In the genomic region with DNA sequence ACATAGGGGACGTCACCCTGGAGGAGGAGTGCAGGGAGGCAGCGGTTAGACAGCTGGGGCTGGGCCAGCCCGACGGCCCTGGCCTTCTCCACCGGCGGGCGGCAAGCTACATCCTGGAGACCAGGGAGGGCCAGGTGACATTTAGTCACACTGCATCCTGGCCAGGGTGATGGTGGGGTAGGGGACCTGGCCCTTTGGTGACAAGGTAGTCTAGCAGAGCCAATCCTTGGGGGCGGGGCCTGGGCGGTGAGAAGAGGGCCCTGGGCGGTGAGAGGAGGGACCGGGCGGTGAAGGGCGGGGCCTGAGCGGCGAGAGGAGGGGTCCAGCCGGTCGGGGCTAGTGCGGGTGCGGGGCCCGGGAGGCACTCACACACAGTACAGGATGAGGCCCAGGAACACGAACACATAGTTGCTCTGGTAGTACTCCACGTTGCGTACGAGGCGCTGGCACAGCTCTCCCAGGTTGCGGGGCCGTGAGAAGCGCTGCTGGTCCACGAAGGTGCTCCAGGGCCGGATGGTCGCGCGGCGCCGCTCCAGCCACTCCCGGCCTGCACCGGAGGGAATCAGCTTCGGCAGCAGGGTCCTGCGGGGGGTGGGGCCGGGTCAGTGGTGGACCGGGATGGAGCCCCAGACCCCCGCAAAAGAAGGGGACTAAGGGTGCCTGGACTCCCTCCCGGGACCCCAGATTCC, we compare ENCODE assay signal across 8 cellular contexts. TPM values are rescaled to one million over a fixed set of nuclear protein-coding genes. Genes with fewer than 3 reads are reported as not detected.
A peak's percentile ranks its signal among the peaks of the same experiment; 100 is the strongest.
DNase-seq lines count a peak whose midpoint lies in the region; ATAC-seq, FAIRE-seq and TF ChIP-seq lines count a peak whose summit lies in the region.

No MANE protein-coding gene starts in this region.

- peak overlapping the region; percentile 93 for H2AFZ ChIP-seq in IMR-90 (replicated peaks; ENCODE audit: low read length, poor library complexity)
- peak overlapping the region; percentile 27 for H2AFZ ChIP-seq in neural cell (ENCODE audit: low read depth, low read length)

- CTCF ChIA-PET in IMR-90 (lab: Yijun Ruan, JAX) = interaction anchor here (0.9 to 2.0 kb wide), 2 partner anchors 11 to 76 kb away, joined by 4 to 5 read pairs; no protein-coding TSS in a partner anchor

- DNase-seq in AG09319 (ENCODE audit: extremely low read depth, low read depth) (peak; percentile 29), GM19239 (ENCODE audit: insufficient read length, low spot score) (peak; percentile 64), IMR-90 (peak; percentile 62), RKO (ENCODE audit: low spot score) (peak; percentile 61), fibroblast of pulmonary artery (ENCODE audit: low read depth) (peak; percentile 62)
- DNase-seq in activated effector memory CD4-positive, alpha-beta T cell treated with Interleukin-2 at 50 U/mL for 16 hours = peak; percentile 74
- DNase-seq in stimulated activated naive CD8-positive, alpha-beta T cell treated with anti-CD3 and anti-CD28 coated beads, Interleukin-15, amount 100 ng/mL, for 72 hours = peak; percentile 75 to 79

- peak overlapping the region; percentile 97 for H2AK9ac ChIP-seq in IMR-90 (replicated peaks; ENCODE audit: low read depth, low read length, poor library complexity)

- H3K4me3 Mint-ChIP-seq in stimulated activated naive CD8-positive, alpha-beta T cell treated with anti-CD3 and anti-CD28 coated beads, Interleukin-15, amount 100 ng/mL, for 72 hours = peak overlapping the region; percentile 96 to 97

- POLR2A ChIA-PET in IMR-90 (lab: Charles Lee; ENCODE audit: unreplicated experiment) = no interaction called here

- peak overlapping the region; percentile 98 for H2AK5ac ChIP-seq in IMR-90 (ENCODE audit: low read depth, low read length)

- BruUV-seq in IMR-90 (replicated peaks; lab: Mats Ljungman, UMichigan) = TSS peak; percentile 69

- no peak overlapping the region for H2BK15ac ChIP-seq in IMR-90 (ENCODE audit: low read depth, low read length)

- H3K4ac ChIP-seq in IMR-90 (ENCODE audit: low read depth, low read length) = peak overlapping the region; percentile 91

- peak overlapping the region; percentile 98 for H3K14ac ChIP-seq in IMR-90 (replicated peaks; ENCODE audit: low read depth, low read length)

- H3K27me3 Mint-ChIP-seq in stimulated activated naive CD8-positive, alpha-beta T cell treated with anti-CD3 and anti-CD28 coated beads, Interleukin-15, amount 100 ng/mL, for 72 hours = no peaks in the 10 kb centered on the region

- H4K20me1 ChIP-seq in IMR-90 (ENCODE audit: insufficient read depth, low read length) (peaks cover 21% of the 10 kb centered on the region), neural cell (ENCODE audit: insufficient read depth) (no peaks in the 10 kb centered on the region)

- 1% methylated on average over 26 of the region's 43 CpGs; no CpG with 5 or more reads in 1 of the 2 experiments for WGBS in IMR-90 (ENCODE audit: extremely low coverage in 2 of 2, insufficient read length in 1 of 2), 2 experiments

- no peaks in the 10 kb centered on the region for H3K79me2 ChIP-seq in neural cell (replicated peaks; ENCODE audit: insufficient read depth, low read length)

- H3K4me2 ChIP-seq in IMR-90 (ENCODE audit: low read depth, low read length) = peak overlapping the region; percentile 86
- H3K4me2 ChIP-seq in neural cell (ENCODE audit: low read length) = peak overlapping the region; percentile 72

- peak overlapping the region; percentile 29 for H3K18ac ChIP-seq in IMR-90 (ENCODE audit: low read depth, low read length)

- in situ Hi-C loops in IMR-90 (cut with MboI; ENCODE audit: low sequenced_read_pairs) = no loop called here

- peaks cover 40% of the 10 kb centered on the region for H3K4me1 Mint-ChIP-seq in stimulated activated naive CD8-positive, alpha-beta T cell treated with anti-CD3 and anti-CD28 coated beads, Interleukin-15, amount 100 ng/mL, for 72 hours

- no peak overlapping the region for H2BK20ac ChIP-seq in IMR-90 (ENCODE audit: low read depth, low read length)

- peak overlapping the region; percentile 99 for H3K23ac ChIP-seq in IMR-90 (ENCODE audit: low read depth, low read length)

- H3K9me3 Mint-ChIP-seq in stimulated activated naive CD8-positive, alpha-beta T cell treated with anti-CD3 and anti-CD28 coated beads, Interleukin-15, amount 100 ng/mL, for 72 hours = no peaks in the 10 kb centered on the region

- H4K91ac ChIP-seq in IMR-90 (ENCODE audit: insufficient read depth, low read depth, low read length) = peak overlapping the region; percentile 97

- peaks cover 7 to 26% of the 10 kb centered on the region in 2 experiments for H3K79me1 ChIP-seq in IMR-90 (ENCODE audit: low read depth in 1 of 2, low read length in 2 of 2)

- H3K27ac Mint-ChIP-seq in stimulated activated naive CD8-positive, alpha-beta T cell treated with anti-CD3 and anti-CD28 coated beads, Interleukin-15, amount 100 ng/mL, for 72 hours = peak overlapping the region in 1 of 2 donors; percentile 93

- TF ChIP-seq EP300 in neural cell (conservative IDR thresholded peaks at IDR 0.05; ENCODE audit: poor library complexity, severe bottlenecking) = no peak

- peaks cover 7% of the 10 kb centered on the region; the same call in 1 of the 2 replicates for H3K9me1 ChIP-seq in IMR-90 (ENCODE audit: insufficient read depth, low read length)

- H3K56ac ChIP-seq in IMR-90 (ENCODE audit: extremely low read depth, insufficient read depth, low read length) = peak overlapping the region; percentile 66; the same call in 1 of the 2 replicates

- intact Hi-C loops in IMR-90 (cut with micrococcal nuclease) = loop anchor here (5.0 to 10.0 kb wide), 2 partner anchors 74 to 164 kb away; partner anchors contain the start of gene CEACAM3

- peak; percentile 83 for ATAC-seq in IMR-90 (ENCODE audit: low read depth)
- peak; percentile 69 for ATAC-seq in stimulated activated naive CD8-positive, alpha-beta T cell treated with anti-CD3 and anti-CD28 coated beads, Interleukin-15, amount 100 ng/mL, for 72 hours

- H3K4me1 ChIP-seq in IMR-90 (ENCODE audit: control insufficient read depth, insufficient read depth, low read length) = peaks cover 6% of the 10 kb centered on the region

- H3K4me3 ChIP-seq in IMR-90 (ENCODE audit: insufficient read depth, low read depth, low read length) (peak overlapping the region; percentile 88), fibroblast of pulmonary artery (replicated peaks; ENCODE audit: low read depth, low read length) (peak overlapping the region; percentile 93), neural cell (ENCODE audit: low read length) (peak overlapping the region; percentile 98)

- no peak for FAIRE-seq in GM19239 (lab: Jason Lieb, UNC)

- H4K8ac ChIP-seq in IMR-90 (ENCODE audit: low read depth in 2 of 2, low read length in 2 of 2) = peak overlapping the region; percentile 61 to 86

- no peak for TF ChIP-seq RAD21 in IMR-90 (IDR thresholded peaks at IDR 0.05; ENCODE audit: low read length)
- TF ChIP-seq RAD21 in neural cell (conservative IDR thresholded peaks at IDR 0.05) = no peak

- H3K36me3 ChIP-seq in IMR-90 (ENCODE audit: control insufficient read depth, insufficient read depth, low read length) (peaks cover 10% of the 10 kb centered on the region; the same call in 1 of the 2 replicates), neural cell (ENCODE audit: insufficient read depth, low read length) (no peaks in the 10 kb centered on the region)

- H3K9me2 ChIP-seq in neural cell (ENCODE audit: insufficient read depth, low read length) = no peaks in the 10 kb centered on the region

- peak overlapping the region; percentile 61 for H4K5ac ChIP-seq in IMR-90 (ENCODE audit: low read depth, low read length)

- dilution Hi-C loops in IMR-90 (cut with HindIII; ENCODE audit: low sequenced_read_pairs, unreplicated experiment) = no loop called here

- H2BK5ac ChIP-seq in IMR-90 (ENCODE audit: low read depth, low read length, poor library complexity, severe bottlenecking) = peak overlapping the region; percentile 78

- H3F3A ChIP-seq in neural cell (ENCODE audit: insufficient read depth, low read length, poor library complexity, severe bottlenecking) = no peaks in the 10 kb centered on the region

- H3K27ac ChIP-seq in IMR-90 (ENCODE audit: insufficient read depth, low read length) = peak overlapping the region; percentile 79
- H3K27ac ChIP-seq in neural cell (ENCODE audit: low read length) = peak overlapping the region; percentile 77

- peak overlapping the region; percentile 53; the same call in 1 of the 2 replicates for H2BK120ac ChIP-seq in IMR-90 (ENCODE audit: low read depth, low read length)

- TF ChIP-seq CTCF in AG09319 (IDR thresholded peaks at IDR 0.05; ENCODE audit: low read depth, low read length) (no peak), IMR-90 (conservative IDR thresholded peaks at IDR 0.05; ENCODE audit: low read depth, low read length) (no peak), fibroblast of pulmonary artery (IDR thresholded peaks at IDR 0.05; ENCODE audit: low read length, missing control alignments) (no peak), neural cell (IDR thresholded peaks at IDR 0.05; ENCODE audit: poor library complexity, severe bottlenecking) (no peak)

- TF ChIP-seq POLR2A in IMR-90 (IDR thresholded peaks at IDR 0.05; ENCODE audit: low read depth, low read length) = peak; percentile 89

- H3K9me3 ChIP-seq in IMR-90 (ENCODE audit: control insufficient read depth, insufficient read depth, low read length) (no peaks in the 10 kb centered on the region), neural cell (ENCODE audit: low read length) (no peaks in the 10 kb centered on the region)

- H3K9ac ChIP-seq in IMR-90 (ENCODE audit: low read depth, low read length) (peak overlapping the region; percentile 91), neural cell (ENCODE audit: low read length) (peak overlapping the region; percentile 89)

- no peaks in the 10 kb centered on the region for H3K27me3 ChIP-seq in IMR-90 (ENCODE audit: control insufficient read depth, insufficient read depth, low read length)
- H3K27me3 ChIP-seq in neural cell (ENCODE audit: insufficient read depth, low read depth, low read length) = no peaks in the 10 kb centered on the region

RNA-seq across cellular contexts. Expression of gene RABAC1, which starts 0.6 kb away (rescaled TPM):
- 117 and 145 TPM in 2 replicates for total RNA-seq in IMR-90 (2012; rRNA removed)
- polyA plus RNA-seq in IMR-90 (2012; rRNA removed) (276 and 320 TPM in 2 replicates), neural cell (279 and 290 TPM in 2 replicates)
- polyA plus RNA-seq in IMR-90 (2012; cell fraction: cytosol; rRNA removed) = 632 and 774 TPM in 2 replicates
- polyA plus RNA-seq in IMR-90 (2012; cell fraction: nucleus; rRNA removed; ENCODE audit: low replicate concordance) = 305 and 429 TPM in 2 replicates
- 81.8 and 91.5 TPM in 2 replicates for polyA minus RNA-seq in neural cell

RNA-seq across cellular contexts. Expression of gene ERFL, which starts 30.3 kb away (rescaled TPM):
- total RNA-seq in IMR-90 (2012; rRNA removed) = not detected in 2 replicates
- 0.09 TPM in 1 of 2 replicates, not detected in the other for polyA plus RNA-seq in IMR-90 (2012; rRNA removed)
- 0.02 and 0.08 TPM in 2 replicates for polyA plus RNA-seq in IMR-90 (2012; cell fraction: cytosol; rRNA removed)
- 0.26 and 0.53 TPM in 2 replicates for polyA plus RNA-seq in IMR-90 (2012; cell fraction: nucleus; rRNA removed; ENCODE audit: low replicate concordance)
- polyA plus RNA-seq in neural cell = 0.31 and 0.52 TPM in 2 replicates
- polyA minus RNA-seq in neural cell = not detected in 2 replicates

RNA-seq across cellular contexts. Expression of gene ATP1A3, which starts 35.5 kb away (rescaled TPM):
- under 0.01 TPM in 2 replicates for total RNA-seq in IMR-90 (2012; rRNA removed)
- 0.11 and 0.12 TPM in 2 replicates for polyA plus RNA-seq in IMR-90 (2012; rRNA removed)
- polyA plus RNA-seq in IMR-90 (2012; cell fraction: cytosol; rRNA removed) = 0.04 and 0.10 TPM in 2 replicates
- polyA plus RNA-seq in IMR-90 (2012; cell fraction: nucleus; rRNA removed; ENCODE audit: low replicate concordance) = 0.06 and 0.16 TPM in 2 replicates
- polyA plus RNA-seq in neural cell = 36.2 and 53.6 TPM in 2 replicates
- 152 and 155 TPM in 2 replicates for polyA minus RNA-seq in neural cell

Comparison
In these comparisons a context has a peak if more than half of its experiments do, and no peak if none do; other contexts are left out.
1. Peak in every context shown above with its lines: DNase-seq, ATAC-seq, H3K4me3 ChIP-seq and H3K27ac ChIP-seq.
2. RNA of gene ATP1A3, which starts 35.5 kb away (polyA plus RNA-seq): 36.2 to 53.6 TPM in neural cell; 0.04 to 0.16 TPM in IMR-90; every median in the first group is over 10 times any median in the second.